Comparison of ENCODE assay signal across 9 cellular contexts in the genomic region with DNA sequence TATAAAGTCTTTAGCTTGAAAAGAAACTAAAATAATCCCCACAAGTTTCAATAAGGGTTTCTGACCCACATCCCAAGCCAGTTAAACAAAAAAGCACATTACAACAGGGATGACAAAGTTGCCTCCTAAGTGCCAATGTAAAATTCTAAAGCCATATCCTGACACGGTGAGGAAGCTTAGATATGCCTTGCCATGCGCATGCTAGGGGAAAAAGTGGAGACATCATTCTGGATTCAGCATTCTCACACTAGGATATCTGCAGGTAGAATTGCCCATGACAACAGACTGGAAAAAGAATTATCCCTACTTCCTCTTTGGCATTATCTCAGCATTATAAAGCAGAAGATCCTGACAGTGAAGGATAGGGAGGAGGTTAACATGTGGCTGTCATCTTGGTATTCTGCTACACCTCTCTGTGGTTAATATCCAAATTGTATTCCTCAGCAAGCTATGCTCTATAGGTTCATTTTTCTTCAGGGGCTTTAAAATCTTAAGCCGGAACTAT. TPM values are rescaled to one million over a fixed set of nuclear protein-coding genes. Genes with fewer than 3 reads are reported as not detected.
DNase-seq lines count a peak whose midpoint lies in the region; ATAC-seq and TF ChIP-seq lines count a peak whose summit lies in the region.
"Had no signal": no experiment of that assay in that cellular context is flagged by ENCODE, and none has a peak within 500 bp of the region (broad histone marks: within the 10 kb centered on the region; RNA-seq: fewer than 3 reads in every experiment).

No MANE protein-coding gene starts in this region.

- no peak overlapping the region for H2BK120ac ChIP-seq in H9 (ENCODE audit: low read depth, low read length, poor library complexity, severe bottlenecking)

- ATAC-seq in HG02970 (IDR thresholded peaks at IDR 0.05; ENCODE audit: low FRiP score, unreplicated experiment) (no peak), GM18907 (IDR thresholded peaks at IDR 0.05; ENCODE audit: unreplicated experiment) (no peak)

- no peak overlapping the region for H3K14ac ChIP-seq in H9 (ENCODE audit: insufficient read depth, low read length)

- H3K27me3 Mint-ChIP-seq in H9 (ENCODE audit: low read depth) = peaks cover 96% of the 10 kb centered on the region

- H3K27ac ChIP-seq in H9 (ENCODE audit: insufficient read length, low read depth, low read length) = no peak overlapping the region
- no peak overlapping the region for H3K27ac ChIP-seq in OCI-LY3 (ENCODE audit: low read length)
- no peak overlapping the region for H3K27ac ChIP-seq in duodenal mucosa (ENCODE audit: low read depth, low read length)
- H3K27ac ChIP-seq in parathyroid adenoma = peak overlapping the region; percentile 100
- H3K27ac ChIP-seq: SJSA1 had no signal

- no peak overlapping the region for H2BK15ac ChIP-seq in H9 (ENCODE audit: low read depth, low read length)

- H3K36me3 Mint-ChIP-seq in H9 (ENCODE audit: insufficient read depth in 1 of 3, low read depth in 3 of 3) = peaks cover 19 to 52% (median 35%) of the 10 kb centered on the region in 3 experiments; a peak in 6 of 7 replicates

- no peak overlapping the region for H3T11ph ChIP-seq in H9 (ENCODE audit: low read length)

- H3K4me1 ChIP-seq in H9 (ENCODE audit: insufficient read depth, low read length) = peaks cover 14% of the 10 kb centered on the region; the same call in 1 of the 2 replicates
- H3K4me1 ChIP-seq in OCI-LY3 (ENCODE audit: low read length) = peaks cover 26% of the 10 kb centered on the region
- peaks cover 48 to 50% of the 10 kb centered on the region in 2 donors for H3K4me1 ChIP-seq in duodenal mucosa (ENCODE audit: control insufficient read depth in 1 of 2, insufficient read depth in 2 of 2, low read length in 2 of 2)
- peaks cover 38% of the 10 kb centered on the region for H3K4me1 ChIP-seq in parathyroid adenoma

- DNase-seq in H9 = no peak
- no peak for DNase-seq in activated effector memory CD4-positive, alpha-beta T cell treated with Interleukin-2 at 50 U/mL for 16 hours
- no peak for DNase-seq in stimulated activated CD4-positive, alpha-beta T cell treated with anti-CD3 and anti-CD28 coated beads, Interleukin-4, amount 100 ng/mL, for 1 hour

- H2AK5ac ChIP-seq in H9 (ENCODE audit: insufficient read length, low read length) = no peak overlapping the region

- H2BK20ac ChIP-seq in H9 (ENCODE audit: low read depth, low read length, poor library complexity, severe bottlenecking) = no peak overlapping the region

- peaks cover 7% of the 10 kb centered on the region for H3K23me2 ChIP-seq in H9 (ENCODE audit: insufficient read length, low read depth, low read length, poor library complexity, severe bottlenecking)

- H3K23ac ChIP-seq in H9 (ENCODE audit: insufficient read length, low read depth, low read length) = no peak overlapping the region

- H3K4ac ChIP-seq in H9 (ENCODE audit: low read depth, low read length) = no peak overlapping the region

- H3K4me2 ChIP-seq in H9 (ENCODE audit: insufficient read depth, insufficient read length, low read length) (peak overlapping the region; percentile 24), OCI-LY3 (ENCODE audit: low read length) (peak overlapping the region; percentile 86), parathyroid adenoma (ENCODE audit: low read length) (no peak overlapping the region)

- peaks cover 0 to 26% of the 10 kb centered on the region in 2 experiments; a peak in 4 of 5 replicates for H3K9me3 Mint-ChIP-seq in H9

- H4K20me1 ChIP-seq in H9 (ENCODE audit: control insufficient read depth, insufficient read depth, insufficient read length) (peaks cover 3% of the 10 kb centered on the region), OCI-LY3 (ENCODE audit: insufficient read depth, low read length) (no peaks in the 10 kb centered on the region)

- H3K4me3 ChIP-seq in OCI-LY3 (ENCODE audit: low read length) (no peak overlapping the region), duodenal mucosa (ENCODE audit: low read depth in 1 of 2, low read length in 2 of 2) (peak overlapping the region; percentile 46 to 48), parathyroid adenoma (ENCODE audit: low read depth, low read length) (no peak overlapping the region)
- H3K4me3 ChIP-seq: SJSA1 had no signal

- no peaks in the 10 kb centered on the region for H3K79me1 ChIP-seq in H9 (ENCODE audit: insufficient read depth, low read depth, low read length, poor library complexity, severe bottlenecking)

- H2AFZ ChIP-seq in H9 (ENCODE audit: low read length) (no peak overlapping the region), OCI-LY3 (ENCODE audit: low read depth, low read length) (no peak overlapping the region), parathyroid adenoma (no peak overlapping the region)

- H4K5ac ChIP-seq in H9 (ENCODE audit: insufficient read length, low read depth, low read length) = no peak overlapping the region

- H3K36me3 ChIP-seq in OCI-LY3 (replicated peaks; ENCODE audit: low read depth, low read length) = no peaks in the 10 kb centered on the region
- peaks cover 10 to 12% of the 10 kb centered on the region in 2 donors for H3K36me3 ChIP-seq in duodenal mucosa (ENCODE audit: control insufficient read depth in 1 of 2, insufficient read depth in 2 of 2, low read length in 2 of 2)
- H3K36me3 ChIP-seq in parathyroid adenoma (ENCODE audit: control insufficient read depth, insufficient read depth, low read length) = no peaks in the 10 kb centered on the region

- H3K27me3 ChIP-seq in H9 (ENCODE audit: insufficient read depth, low read length) (no peaks in the 10 kb centered on the region), OCI-LY3 (ENCODE audit: low read depth, low read length) (peaks cover 58% of the 10 kb centered on the region), duodenal mucosa (ENCODE audit: control insufficient read depth in 1 of 2, insufficient read depth in 2 of 2, low read length in 2 of 2) (no peaks in the 10 kb centered on the region), parathyroid adenoma (ENCODE audit: control insufficient read depth, insufficient read depth, low read length) (no peaks in the 10 kb centered on the region)
- H3K27me3 ChIP-seq: SJSA1 had no signal

- H4K91ac ChIP-seq in H9 (ENCODE audit: insufficient read length, low read depth, low read length) = no peak overlapping the region

- no peak overlapping the region for H3K56ac ChIP-seq in H9 (ENCODE audit: insufficient read length, low read depth, low read length)

- H3K9me3 ChIP-seq in H9 (ENCODE audit: control insufficient read depth, low read depth, low read length) = no peaks in the 10 kb centered on the region
- no peaks in the 10 kb centered on the region for H3K9me3 ChIP-seq in OCI-LY3 (ENCODE audit: insufficient read depth, low read length)
- H3K9me3 ChIP-seq in duodenal mucosa (ENCODE audit: control insufficient read depth in 1 of 2, low read length in 2 of 2) = no peaks in the 10 kb centered on the region
- no peaks in the 10 kb centered on the region for H3K9me3 ChIP-seq in parathyroid adenoma (ENCODE audit: control insufficient read depth, low read length)
- H3K9me3 ChIP-seq: SJSA1 had no signal

- no peak overlapping the region for H3K27ac Mint-ChIP-seq in H9

- no peak overlapping the region for H3K9ac ChIP-seq in H9 (ENCODE audit: extremely low read depth, insufficient read length, low read length)
- H3K9ac ChIP-seq in OCI-LY3 (ENCODE audit: low read length) = no peak overlapping the region
- H3K9ac ChIP-seq in duodenal mucosa (ENCODE audit: low read depth in 1 of 2, low read length in 2 of 2) = peak overlapping the region in 1 of 2 donors; percentile 2
- H3K9ac ChIP-seq in parathyroid adenoma = no peak overlapping the region

- H3K79me2 ChIP-seq in H9 (ENCODE audit: insufficient read depth, low read length) (peaks cover 24% of the 10 kb centered on the region; the same call in 1 of the 2 replicates), OCI-LY3 (ENCODE audit: low read length) (no peaks in the 10 kb centered on the region), parathyroid adenoma (peaks cover 51% of the 10 kb centered on the region)

- H3K18ac ChIP-seq in H9 (ENCODE audit: insufficient read length, low read depth, low read length) = no peak overlapping the region

- no peak overlapping the region for H2BK12ac ChIP-seq in H9 (ENCODE audit: insufficient read length, low read depth, low read length)

- H3K4me3 Mint-ChIP-seq in H9 = peak overlapping the region in 1 of 2 experiments; percentile 100; a peak in 3 of 5 replicates

- TF ChIP-seq CTCF in H9 (conservative IDR thresholded peaks at IDR 0.05) (no peak), OCI-LY3 (IDR thresholded peaks at IDR 0.05; ENCODE audit: low read depth, low read length) (no peak), parathyroid adenoma (IDR thresholded peaks at IDR 0.05) (no peak)

- WGBS in H9 (ENCODE audit: extremely low coverage, insufficient read length, low lambda C conversion rate) = no CpG with 5 or more reads among the region's 3 CpGs

- no peak overlapping the region for H2BK5ac ChIP-seq in H9 (ENCODE audit: insufficient read length, low read length)

- H4K8ac ChIP-seq in H9 (replicated peaks; ENCODE audit: insufficient read length, low read depth, low read length) = no peak overlapping the region

- H3K4me1 Mint-ChIP-seq in H9 = peaks cover 77 to 82% of the 10 kb centered on the region in 2 experiments

RNA-seq across cellular contexts. Expression of a gene that starts 4.9 kb away (rescaled TPM):
- total RNA-seq in H9 (2021) = 35.3 and 39.5 TPM in 2 replicates

Comparison
In these comparisons a context has a peak if more than half of its experiments do, and no peak if none do; other contexts are left out.
1. H3K4me3 ChIP-seq: peak in duodenal mucosa (2 of 2); none in OCI-LY3 (single experiment) and parathyroid adenoma (single experiment).